In genomic region chr2:229627728-229628127, GRCh38 we compare ENCODE assay signal across 21 cellular contexts.
DNase-seq lines count a peak whose midpoint lies in the region; ATAC-seq and TF ChIP-seq lines count a peak whose summit lies in the region.
"Had no signal": no experiment of that assay in that cellular context is flagged by ENCODE, and none has a peak within 500 bp of the region (broad histone marks: within the 10 kb centered on the region; RNA-seq: fewer than 3 reads in every experiment).

No MANE protein-coding gene starts in this region.

- intact Hi-C loops in MCF 10A (cut with micrococcal nuclease) = no loop called here
- intact Hi-C loops in breast epithelium (cut with DNase I; ENCODE audit: low total_unique reads) = no loop called here
- intact Hi-C loops in natural killer cell (cut with micrococcal nuclease) = no loop called here

- TF ChIP-seq POLR2A in breast epithelium (IDR thresholded peaks at IDR 0.05) = no peak

- no peaks in the 10 kb centered on the region for H3K9me3 ChIP-seq in breast epithelium

- no peak overlapping the region for H3K27ac Mint-ChIP-seq in MCF 10A (ENCODE audit: low read depth, unreplicated experiment)
- H3K27ac Mint-ChIP-seq in stimulated activated naive B cell treated with anti-CD40 and anti-IgM and Interleukin-4, amounts not matched to agents 10 μg/mL and 1 μg/mL and 100 μg/mL, for 72 hours = peak overlapping the region; percentile 15
- no peak overlapping the region for H3K27ac Mint-ChIP-seq in natural killer cell
- H3K27ac Mint-ChIP-seq: CD8-positive, alpha-beta T cell; IgD-negative memory B cell had no signal

- no peaks in the 10 kb centered on the region for H3K36me3 ChIP-seq in breast epithelium

- no TSS peak for BruUV-seq in MCF 10A (replicated peaks; lab: Mats Ljungman, UMichigan)

- ATAC-seq in stimulated activated naive B cell treated with anti-CD40 and anti-IgM and Interleukin-4, amounts not matched to agents 10 μg/mL and 1 μg/mL and 100 μg/mL, for 72 hours (replicated peaks) = no peak
- no peak for ATAC-seq in natural killer cell
- ATAC-seq in GM18498 (IDR thresholded peaks at IDR 0.05; ENCODE audit: unreplicated experiment) = no peak
- ATAC-seq: CD8-positive, alpha-beta T cell had no signal

- H3K4me3 ChIP-seq in breast epithelium (no peak overlapping the region), epithelial cell of esophagus (ENCODE audit: low read length) (no peak overlapping the region)

- no peaks in the 10 kb centered on the region for H3K9me3 Mint-ChIP-seq in MCF 10A (ENCODE audit: unreplicated experiment)
- no peaks in the 10 kb centered on the region for H3K9me3 Mint-ChIP-seq in stimulated activated naive B cell treated with anti-CD40 and anti-IgM and Interleukin-4, amounts not matched to agents 10 μg/mL and 1 μg/mL and 100 μg/mL, for 72 hours
- H3K9me3 Mint-ChIP-seq in natural killer cell = no peaks in the 10 kb centered on the region
- H3K9me3 Mint-ChIP-seq: CD8-positive, alpha-beta T cell had no signal

- H3K27ac ChIP-seq in breast epithelium = no peak overlapping the region
- H3K27ac ChIP-seq: HL-60 had no signal

- H3K36me3 Mint-ChIP-seq in MCF 10A (ENCODE audit: insufficient read depth, unreplicated experiment) (no peaks in the 10 kb centered on the region), natural killer cell (no peaks in the 10 kb centered on the region)
- no peaks in the 10 kb centered on the region for H3K36me3 Mint-ChIP-seq in stimulated activated naive B cell treated with anti-CD40 and anti-IgM and Interleukin-4, amounts not matched to agents 10 μg/mL and 1 μg/mL and 100 μg/mL, for 72 hours
- H3K36me3 Mint-ChIP-seq: CD8-positive, alpha-beta T cell had no signal

- CTCF ChIA-PET in MCF 10A (lab: Yijun Ruan, JAX) = interaction anchor here (0.6 to 0.7 kb wide), 2 partner anchors 726 to 1617 kb away, joined by 3 read pairs; no protein-coding TSS in a partner anchor

- no peaks in the 10 kb centered on the region for H3K27me3 ChIP-seq in breast epithelium

- H3K4me3 Mint-ChIP-seq in MCF 10A (ENCODE audit: unreplicated experiment) = no peak overlapping the region
- no peak overlapping the region for H3K4me3 Mint-ChIP-seq in stimulated activated naive B cell treated with anti-CD40 and anti-IgM and Interleukin-4, amounts not matched to agents 10 μg/mL and 1 μg/mL and 100 μg/mL, for 72 hours
- H3K4me3 Mint-ChIP-seq in natural killer cell = no peak overlapping the region
- H3K4me3 Mint-ChIP-seq: CD8-positive, alpha-beta T cell; IgD-negative memory B cell had no signal

- H3K27me3 Mint-ChIP-seq in MCF 10A (ENCODE audit: insufficient read depth, unreplicated experiment) = no peaks in the 10 kb centered on the region
- H3K27me3 Mint-ChIP-seq in stimulated activated naive B cell treated with anti-CD40 and anti-IgM and Interleukin-4, amounts not matched to agents 10 μg/mL and 1 μg/mL and 100 μg/mL, for 72 hours = peaks cover 7 to 14% of the 10 kb centered on the region in 2 donors
- H3K27me3 Mint-ChIP-seq in natural killer cell (ENCODE audit: low read depth in 2 of 2) = peaks cover 18 to 19% of the 10 kb centered on the region in 2 donors

- H3K4me1 Mint-ChIP-seq in MCF 10A (ENCODE audit: insufficient read depth, unreplicated experiment) (no peaks in the 10 kb centered on the region), natural killer cell (no peaks in the 10 kb centered on the region)
- H3K4me1 Mint-ChIP-seq in stimulated activated naive B cell treated with anti-CD40 and anti-IgM and Interleukin-4, amounts not matched to agents 10 μg/mL and 1 μg/mL and 100 μg/mL, for 72 hours = peaks cover 0 to 6% of the 10 kb centered on the region in 2 donors

- no peaks in the 10 kb centered on the region for H3K4me1 ChIP-seq in breast epithelium

- POLR2A ChIA-PET in MCF 10A (lab: Yijun Ruan, JAX) = interaction anchor here (0.6 kb wide), 1 partner anchor 1072 kb away, joined by 3 read pairs; no protein-coding TSS in a partner anchor

- peak; percentile 27 for DNase-seq in MCF 10A (ENCODE audit: unreplicated experiment)
- DNase-seq in breast epithelium (ENCODE audit: low spot score in 2 of 2) = no peak
- peak; percentile 21 for DNase-seq in NCI-H226
- DNase-seq in epithelial cell of esophagus (ENCODE audit: low read depth) = peak; percentile 40
- DNase-seq in stimulated activated naive B cell treated with anti-CD40 and anti-IgM and Interleukin-4, amounts not matched to agents 10 μg/mL and 1 μg/mL and 100 μg/mL, for 72 hours = no peak
- no peak for DNase-seq in natural killer cell
- no peak for DNase-seq in NCI-H1105 treated with DMSO at 0.1 percent for 48 hours (lab: John Stamatoyannopoulos, UW)
- DNase-seq: 8988T; CD8-positive, alpha-beta T cell; DMS79; GF-D8; H7; Kasumi-1; NCI-H1436 treated with DMSO at 0.1 percent for 48 hours; NCI-H2081 treated with DMSO at 0.1 percent for 48 hours; NCI-H345; NCI-H526 treated with DMSO at 0.1 percent for 48 hours; SHP77 treated with DMSO at 0.1 percent for 48 hours had no signal

- TF ChIP-seq CTCF in MCF 10A (IDR thresholded peaks at IDR 0.05; ENCODE audit: unreplicated experiment) = no peak
- no peak for TF ChIP-seq CTCF in breast epithelium (IDR thresholded peaks at IDR 0.05)
- TF ChIP-seq CTCF in epithelial cell of esophagus (IDR thresholded peaks at IDR 0.05; ENCODE audit: insufficient read depth, low read depth, low read length, missing control alignments) = no peak
- no peak for TF ChIP-seq CTCF in natural killer cell (IDR thresholded peaks at IDR 0.05)

Comparison
In these comparisons a context has a peak if more than half of its experiments do, and no peak if none do; other contexts are left out.
1. DNase-seq: peak in MCF 10A (single experiment), NCI-H226 (single experiment) and epithelial cell of esophagus (single experiment); none in breast epithelium (0 of 2), stimulated activated naive B cell treated with anti-CD40 and anti-IgM and Interleukin-4, amounts not matched to agents 10 μg/mL and 1 μg/mL and 100 μg/mL, for 72 hours (single experiment), natural killer cell (single experiment) and NCI-H1105 treated with DMSO at 0.1 percent for 48 hours (single experiment).